ENCODE assay signal across 8 cellular contexts in the genomic region with DNA sequence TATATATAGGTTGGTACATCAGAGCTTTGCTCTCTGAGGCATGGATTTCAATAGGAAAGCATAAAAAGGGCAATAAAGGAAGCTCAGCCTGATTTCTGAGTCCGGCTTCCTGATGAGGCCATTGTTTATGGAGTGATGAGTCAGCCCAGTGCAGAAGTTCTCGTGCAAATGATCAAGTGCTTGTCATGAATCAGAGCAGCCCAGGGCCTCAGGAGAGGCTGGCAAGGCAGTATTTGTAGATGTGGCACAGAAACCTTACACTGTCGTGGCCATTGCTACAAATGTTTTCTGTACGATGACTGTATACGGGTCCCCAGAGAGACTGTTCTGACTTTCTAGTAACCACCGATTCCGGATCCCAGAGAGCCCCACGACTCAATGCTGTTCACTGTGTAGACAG. TPM values are rescaled to one million over a fixed set of nuclear protein-coding genes. Genes with fewer than 3 reads are reported as not detected.
DNase-seq lines count a peak whose midpoint lies in the region; ATAC-seq and TF ChIP-seq lines count a peak whose summit lies in the region.

No MANE protein-coding gene starts in this region.

- TF ChIP-seq CTCF in AG09309 (IDR thresholded peaks at IDR 0.05; ENCODE audit: control insufficient read depth, insufficient read depth, low read depth, low read length, missing control alignments) (no peak), heart left ventricle (IDR thresholded peaks at IDR 0.05) (no peak), smooth muscle cell (IDR thresholded peaks at IDR 0.05; ENCODE audit: borderline replicate concordance, insufficient read depth, poor library complexity, severe bottlenecking) (no peak)

- ATAC-seq in T-helper 17 cell: peak; percentile 41
- ATAC-seq in heart left ventricle: peak in 3 of 4 donors; percentile 72 to 87 (median 80)
- no peak for ATAC-seq in GM19395 (IDR thresholded peaks at IDR 0.05; ENCODE audit: unreplicated experiment)

- H3K9me3 ChIP-seq in T-helper 17 cell (ENCODE audit: control insufficient read depth, low read length, poor library complexity, severe bottlenecking): no peaks in the 10 kb centered on the region
- H3K9me3 ChIP-seq in heart left ventricle: peaks cover 0 to 12% (median 0%) of the 10 kb centered on the region in 12 donors
- H3K9me3 ChIP-seq in smooth muscle cell (replicated peaks; ENCODE audit: low read depth): no peaks in the 10 kb centered on the region

- intact Hi-C loops in heart left ventricle (cut with DNase I): no loop called here

- H3K27ac ChIP-seq in heart left ventricle (peak overlapping the region in 9 of 12 donors; percentile 16 to 71 (median 49)), smooth muscle cell (ENCODE audit: low read depth) (peak overlapping the region; percentile 99)

- no peak overlapping the region for H3K4me3 ChIP-seq in AG09309 (ENCODE audit: control insufficient read depth, low read depth, low read length)
- no peak overlapping the region for H3K4me3 ChIP-seq in heart left ventricle
- H3K4me3 ChIP-seq in smooth muscle cell: no peak overlapping the region

- no peaks in the 10 kb centered on the region for H3F3A ChIP-seq in smooth muscle cell (ENCODE audit: low read depth)

- H2AFZ ChIP-seq in smooth muscle cell (ENCODE audit: low read depth): no peak overlapping the region

- H4K20me1 ChIP-seq in smooth muscle cell (ENCODE audit: low read depth): no peaks in the 10 kb centered on the region

- H3K27me3 ChIP-seq in heart left ventricle: peaks cover 0 to 7% (median 0%) of the 10 kb centered on the region in 9 donors
- no peaks in the 10 kb centered on the region for H3K27me3 ChIP-seq in smooth muscle cell (ENCODE audit: low read depth)

- no peak for TF ChIP-seq POLR2A in heart left ventricle (IDR thresholded peaks at IDR 0.05)

- no peaks in the 10 kb centered on the region for H3K79me2 ChIP-seq in smooth muscle cell (ENCODE audit: low read depth)

- peaks cover 8% of the 10 kb centered on the region for H3K27me3 Mint-ChIP-seq in T-helper 17 cell

- H3K4me1 ChIP-seq in heart left ventricle: peaks cover 0 to 29% (median 4%) of the 10 kb centered on the region in 12 donors
- no peaks in the 10 kb centered on the region for H3K4me1 ChIP-seq in smooth muscle cell (ENCODE audit: low read depth)

- H3K4me2 ChIP-seq in smooth muscle cell: peak overlapping the region; percentile 55

- H3K36me3 ChIP-seq in heart left ventricle (no peaks in the 10 kb centered on the region), smooth muscle cell (ENCODE audit: low read depth) (no peaks in the 10 kb centered on the region)

- H3K36me3 Mint-ChIP-seq in T-helper 17 cell (ENCODE audit: low read depth): peaks cover 4% of the 10 kb centered on the region

- H3K4me3 Mint-ChIP-seq in T-helper 17 cell: no peak overlapping the region

- WGBS in heart left ventricle, 4 donors: 44 to 51% (median 45%) methylated on average over 8 of the region's 8 CpGs
- WGBS in smooth muscle cell (ENCODE audit: low lambda C conversion rate): 22% methylated on average over 8 of the region's 8 CpGs

- no peak overlapping the region for H3K27ac Mint-ChIP-seq in T-helper 17 cell

- H3K4me1 Mint-ChIP-seq in T-helper 17 cell: peaks cover 2% of the 10 kb centered on the region

- peak overlapping the region; percentile 90 for H3K9ac ChIP-seq in smooth muscle cell (ENCODE audit: low read depth)

- peak; percentile 97 for DNase-seq in AG09309 (ENCODE audit: low read depth)
- peak; percentile 84 for DNase-seq in HS-5 (ENCODE audit: low read depth)
- DNase-seq in T-helper 17 cell: no peak
- DNase-seq in heart left ventricle: peak in 2 of 5 donors; percentile 40 to 65
- DNase-seq in smooth muscle cell (lab: John Stamatoyannopoulos, UW; ENCODE audit: unreplicated experiment): no peak
- no peak for DNase-seq in GM19238 (ENCODE audit: insufficient read length, low spot score)
- DNase-seq in OCI-M2 (lab: John Stamatoyannopoulos, UW; ENCODE audit: unreplicated experiment): no peak

RNA-seq across cellular contexts. Expression of gene UMODL1, which starts 26.7 kb away (rescaled TPM):
- under 1 TPM; 0.23 to 0.99 TPM for total RNA-seq in T-helper 17 cell
- under 1 TPM in 2 of 9 donors, not detected in 7; 0.07 to 0.19 TPM for total RNA-seq in heart left ventricle
- not detected for polyA plus RNA-seq in heart left ventricle
- not detected in 2 replicates for total RNA-seq in smooth muscle cell
- polyA plus RNA-seq in smooth muscle cell: 0.14 TPM in 1 of 2 replicates, not detected in the other

Comparison
In these comparisons a context has a peak if more than half of its experiments do, and no peak if none do; other contexts are left out.
1. DNase-seq: peak in AG09309 (single experiment) and HS-5 (single experiment); none in T-helper 17 cell (0 of 3), smooth muscle cell (single experiment), GM19238 (single experiment) and OCI-M2 (single experiment).